In the genomic region with DNA sequence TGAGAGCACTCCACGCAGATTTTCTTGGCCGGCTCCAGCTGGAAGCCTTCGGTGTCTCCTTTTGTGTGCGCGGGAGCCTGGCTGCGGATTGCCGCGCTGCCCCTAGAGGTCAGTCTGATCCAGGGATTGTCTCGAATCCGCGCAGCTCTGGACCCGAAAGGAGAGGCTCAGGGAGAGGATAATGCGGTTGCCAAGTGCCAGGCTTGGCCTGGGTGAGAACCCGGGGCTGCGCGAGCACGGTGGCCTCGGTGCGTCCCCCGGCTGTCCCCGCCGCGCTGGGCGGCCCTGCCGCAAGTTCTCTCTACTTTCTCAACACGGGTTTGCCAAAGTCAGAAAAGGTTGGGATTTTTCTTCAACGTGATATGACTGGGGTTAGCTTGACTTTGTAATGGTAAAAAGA, we compare ENCODE assay signal across 8 cellular contexts.
A peak's percentile ranks its signal among the peaks of the same experiment; 100 is the strongest.
DNase-seq lines count a peak whose midpoint lies in the region; ATAC-seq and TF ChIP-seq lines count a peak whose summit lies in the region.

No MANE protein-coding gene starts in this region.

- DNase-seq in A172 (ENCODE audit: low spot score) (peak; percentile 54), NCI-H2107 treated with DMSO at 0.1 percent for 48 hours (lab: John Stamatoyannopoulos, UW; ENCODE audit: unreplicated experiment) (peak; percentile 31), anterior cingulate cortex (lab: John Stamatoyannopoulos, UW) (peak in 54 of 58 donors; percentile 8 to 81 (median 53)), hypothalamus (lab: John Stamatoyannopoulos, UW) (peak in 49 of 51 donors; percentile 2 to 76 (median 44)), smooth muscle cell of the brain vasculature (ENCODE audit: low read depth, low spot score) (peak; percentile 2)

- TF ChIP-seq CTCF in GM12872 (IDR thresholded peaks at IDR 0.05; ENCODE audit: insufficient read depth, low read depth, low read length) = peak; percentile 66

- ATAC-seq in GM19455 (IDR thresholded peaks at IDR 0.05; ENCODE audit: unreplicated experiment) (no peak), GM19328 (IDR thresholded peaks at IDR 0.05; ENCODE audit: unreplicated experiment) (no peak)

Comparison
In these comparisons a context has a peak if more than half of its experiments do, and no peak if none do; other contexts are left out.
1. DNase-seq: peak in every context shown above with its lines; median percentile 54 in A172; 53 in anterior cingulate cortex; 44 in hypothalamus; 31 in NCI-H2107 treated with DMSO at 0.1 percent for 48 hours; 2 in smooth muscle cell of the brain vasculature.